1 cellular context compared by ENCODE assay signal in genomic region chr3:100899440-100900091, GRCh38.
TF ChIP-seq lines count a peak whose summit lies in the region.

No MANE protein-coding gene starts in this region.

TF ChIP-seq in K562, 482 proteins besides CTCF, POLR2A, EP300 and RAD21 (continued from another document):
- TF ChIP-seq MITF (IDR thresholded peaks at IDR 0.05): no peak
- TF ChIP-seq ZNF347 (CRISPR knock-in tag; IDR thresholded peaks at IDR 0.05; ENCODE audit: low read depth): no peak
- no peak for TF ChIP-seq ZNF518B (CRISPR knock-in tag; IDR thresholded peaks at IDR 0.05)
- no peak for TF ChIP-seq NR3C1 (CRISPR knock-in tag; IDR thresholded peaks at IDR 0.05)
- TF ChIP-seq HOXB6 (CRISPR knock-in tag; IDR thresholded peaks at IDR 0.05; ENCODE audit: borderline replicate concordance): no peak
- TF ChIP-seq DNMT1 (IDR thresholded peaks at IDR 0.05): no peak
- no peak for TF ChIP-seq ZNF609 (CRISPR knock-in tag; IDR thresholded peaks at IDR 0.05; ENCODE audit: borderline replicate concordance)
- no peak for TF ChIP-seq SRSF1 (IDR thresholded peaks at IDR 0.05; ENCODE audit: low read depth, low read length)
- TF ChIP-seq CGGBP1 (CRISPR knock-in tag; IDR thresholded peaks at IDR 0.05): no peak
- TF ChIP-seq ZNF512 (tag; IDR thresholded peaks at IDR 0.05): no peak
- no peak for TF ChIP-seq MYNN (IDR thresholded peaks at IDR 0.05)
- TF ChIP-seq MYNN (CRISPR knock-in tag; IDR thresholded peaks at IDR 0.05): no peak
- no peak for TF ChIP-seq RBM14 (IDR thresholded peaks at IDR 0.05; ENCODE audit: borderline replicate concordance, insufficient read depth, low read depth, low read length)
- no peak for TF ChIP-seq CREM (IDR thresholded peaks at IDR 0.05; ENCODE audit: low read depth)
- no peak for TF ChIP-seq FOXJ2 (tag; IDR thresholded peaks at IDR 0.05)
- peak; percentile 61; the same call in 1 of the 2 replicates for TF ChIP-seq C11orf30 (IDR thresholded peaks at IDR 0.05; ENCODE audit: low read depth)
- TF ChIP-seq SMARCC2 (IDR thresholded peaks at IDR 0.05; ENCODE audit: low read depth): no peak
- TF ChIP-seq ZBTB9 (CRISPR knock-in tag; IDR thresholded peaks at IDR 0.05): no peak
- no peak for TF ChIP-seq ZNF655 (CRISPR knock-in tag; IDR thresholded peaks at IDR 0.05)
- peak; percentile 21; the same call in 1 of the 2 replicates for TF ChIP-seq ARID1B (IDR thresholded peaks at IDR 0.05)
- TF ChIP-seq HDAC8 (tag; IDR thresholded peaks at IDR 0.05): no peak
- TF ChIP-seq RBBP5 (IDR thresholded peaks at IDR 0.05; ENCODE audit: borderline replicate concordance, insufficient read depth, low read length, poor library complexity, severe bottlenecking): no peak
- no peak for TF ChIP-seq SP2 (IDR thresholded peaks at IDR 0.05; ENCODE audit: extremely low read depth, low read depth, low read length, poor library complexity, severe bottlenecking)
- TF ChIP-seq GATAD2B (IDR thresholded peaks at IDR 0.05; ENCODE audit: borderline replicate concordance): no peak
- no peak for TF ChIP-seq GABPB1 (CRISPR knock-in tag; IDR thresholded peaks at IDR 0.05)
- TF ChIP-seq SAP30 (IDR thresholded peaks at IDR 0.05; ENCODE audit: borderline replicate concordance, insufficient read depth, low read depth, low read length, poor library complexity, severe bottlenecking): no peak
- TF ChIP-seq PBX2 (CRISPR knock-in tag; IDR thresholded peaks at IDR 0.05; ENCODE audit: low read depth): no peak
- peak; percentile 40; the same call in 1 of the 2 replicates for TF ChIP-seq PBX2 (tag; conservative IDR thresholded peaks at IDR 0.05; ENCODE audit: low read depth)
- TF ChIP-seq NR1H2 (CRISPR knock-in tag; IDR thresholded peaks at IDR 0.05): no peak
- TF ChIP-seq USF1 (CRISPR knock-in tag; IDR thresholded peaks at IDR 0.05): no peak
- TF ChIP-seq MAFG (tag; conservative IDR thresholded peaks at IDR 0.05): peak; percentile 59
- TF ChIP-seq TOE1 (IDR thresholded peaks at IDR 0.05; ENCODE audit: borderline replicate concordance): no peak
- no peak for TF ChIP-seq TOE1 (CRISPR knock-in tag; IDR thresholded peaks at IDR 0.05; ENCODE audit: borderline replicate concordance, low read depth)
- TF ChIP-seq SLC30A9 (CRISPR knock-in tag; IDR thresholded peaks at IDR 0.05): no peak
TF ChIP-seq in K562: peak in this region for 8.
